22 cellular contexts compared by ENCODE assay signal in the genomic region with DNA sequence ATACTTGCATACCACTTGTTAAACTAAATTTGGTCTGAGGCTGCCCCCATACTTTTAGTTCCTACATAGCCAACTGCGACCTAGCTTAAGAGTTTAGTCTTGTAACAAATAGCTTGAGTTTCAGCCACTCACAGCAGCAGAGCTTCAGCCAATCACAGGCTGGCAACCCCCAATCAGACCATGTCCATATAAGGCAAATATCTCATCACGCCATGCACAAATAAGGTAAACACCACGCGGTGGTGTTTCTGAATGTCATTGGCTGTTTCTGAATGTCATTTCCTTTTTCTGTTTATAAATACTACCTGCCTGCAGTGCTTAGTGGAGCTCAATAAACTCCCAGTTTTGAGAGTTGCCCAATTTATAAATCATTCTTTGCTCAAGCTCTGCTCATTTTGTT.
"Had no signal": no experiment of that assay in that cellular context is flagged by ENCODE, and none has a peak within 500 bp of the region (broad histone marks: within the 10 kb centered on the region; RNA-seq: fewer than 3 reads in every experiment).

No MANE protein-coding gene starts in this region.

- H3K9me3 Mint-ChIP-seq: activated naive CD8-positive, alpha-beta T cell treated with anti-CD3 and anti-CD28 coated beads for 36 hours had no signal

- H3K9me3 ChIP-seq: esophagus squamous epithelium, gastrocnemius medialis, neutrophil, ovary, prostate gland, upper lobe of left lung had no signal

- DNase-seq: activated CD4-positive, alpha-beta T cell treated with anti-CD3 and anti-CD28 coated beads for 4 hours; activated CD4-positive, alpha-beta T cell treated with anti-CD3 and anti-CD28 coated beads, Interleukin-2, amount 50 U/mL, for 48 hours; activated CD4-positive, CD25-positive, alpha-beta regulatory T cell; activated naive CD4-positive, alpha-beta T cell treated with Interleukin-2 at 50 U/mL for 16 hours; activated naive CD8-positive, alpha-beta T cell treated with anti-CD3 and anti-CD28 coated beads for 36 hours; activated T-cell treated with anti-CD3 and anti-CD28 coated beads, Interleukin-2, amount 50 U/mL, for 48 hours; effector memory CD4-positive, alpha-beta T cell; esophagus squamous epithelium; gastrocnemius medialis; hippocampal formation; left ventricle myocardium superior; mammary epithelial cell; ovary; stimulated activated CD4-positive, alpha-beta T cell treated with anti-CD3 and anti-CD28 coated beads, Interleukin-12 subunit alpha, Interleukin-12 subunit beta, amount 100 ng/mL, for 4 hours; stimulated activated CD4-positive, alpha-beta T cell treated with anti-CD3 and anti-CD28 coated beads, Interleukin-4, amount 100 ng/mL, for 4 hours; stimulated activated naive CD8-positive, alpha-beta T cell treated with anti-CD3 and anti-CD28 coated beads, Interleukin-15, Interleukin-2, amounts not matched to agents 100 U/mL and 50 U/mL, for 24 hours; T-helper 9 cell; upper lobe of left lung had no signal

- ATAC-seq: gastrocnemius medialis; left ventricle myocardium superior; natural killer cell treated with Interleukin-12 subunit alpha and Interleukin-12 subunit beta and Interleukin-15 and Interleukin-18, amount 100 ng/mL, for 72 hours; stimulated activated naive CD8-positive, alpha-beta T cell treated with anti-CD3 and anti-CD28 coated beads, Interleukin-15, Interleukin-2, amounts not matched to agents 100 U/mL and 50 U/mL, for 24 hours had no signal

- H3K36me3 Mint-ChIP-seq: activated naive CD8-positive, alpha-beta T cell treated with anti-CD3 and anti-CD28 coated beads for 36 hours had no signal

- H3K27me3 Mint-ChIP-seq: central memory CD8-positive, alpha-beta T cell; natural killer cell treated with Interleukin-12 subunit alpha and Interleukin-12 subunit beta and Interleukin-15 and Interleukin-18, amount 100 ng/mL, for 72 hours had no signal

- H3K4me3 ChIP-seq: esophagus squamous epithelium, gastrocnemius medialis, ovary, prostate gland, upper lobe of left lung had no signal

- H3K4me1 Mint-ChIP-seq: activated naive CD8-positive, alpha-beta T cell treated with anti-CD3 and anti-CD28 coated beads for 36 hours; central memory CD8-positive, alpha-beta T cell had no signal

- H3K27ac ChIP-seq: esophagus squamous epithelium, gastrocnemius medialis, neutrophil, ovary, prostate gland, upper lobe of left lung had no signal

- H3K4me3 Mint-ChIP-seq: activated naive CD8-positive, alpha-beta T cell treated with anti-CD3 and anti-CD28 coated beads for 36 hours; central memory CD8-positive, alpha-beta T cell; natural killer cell treated with Interleukin-12 subunit alpha and Interleukin-12 subunit beta and Interleukin-15 and Interleukin-18, amount 100 ng/mL, for 72 hours had no signal

- H3K27ac Mint-ChIP-seq: activated naive CD8-positive, alpha-beta T cell treated with anti-CD3 and anti-CD28 coated beads for 36 hours; natural killer cell treated with Interleukin-12 subunit alpha and Interleukin-12 subunit beta and Interleukin-15 and Interleukin-18, amount 100 ng/mL, for 72 hours had no signal

- H3K27me3 ChIP-seq: esophagus squamous epithelium, gastrocnemius medialis, neutrophil, ovary, upper lobe of left lung had no signal
